In genomic region chr19:44304659-44305193, GRCh38 we compare ENCODE assay signal across 1 cellular context.
TF ChIP-seq lines count a peak whose summit lies in the region.

TSS of gene ZNF235 (minus strand) at chr19:44305025. CDS start at chr19:44303404, 1,621 bp downstream.

TF ChIP-seq in HepG2, 621 proteins besides CTCF, POLR2A, EP300 and RAD21 (continued from another document and continues in another):
- TF ChIP-seq, protein P1, sequence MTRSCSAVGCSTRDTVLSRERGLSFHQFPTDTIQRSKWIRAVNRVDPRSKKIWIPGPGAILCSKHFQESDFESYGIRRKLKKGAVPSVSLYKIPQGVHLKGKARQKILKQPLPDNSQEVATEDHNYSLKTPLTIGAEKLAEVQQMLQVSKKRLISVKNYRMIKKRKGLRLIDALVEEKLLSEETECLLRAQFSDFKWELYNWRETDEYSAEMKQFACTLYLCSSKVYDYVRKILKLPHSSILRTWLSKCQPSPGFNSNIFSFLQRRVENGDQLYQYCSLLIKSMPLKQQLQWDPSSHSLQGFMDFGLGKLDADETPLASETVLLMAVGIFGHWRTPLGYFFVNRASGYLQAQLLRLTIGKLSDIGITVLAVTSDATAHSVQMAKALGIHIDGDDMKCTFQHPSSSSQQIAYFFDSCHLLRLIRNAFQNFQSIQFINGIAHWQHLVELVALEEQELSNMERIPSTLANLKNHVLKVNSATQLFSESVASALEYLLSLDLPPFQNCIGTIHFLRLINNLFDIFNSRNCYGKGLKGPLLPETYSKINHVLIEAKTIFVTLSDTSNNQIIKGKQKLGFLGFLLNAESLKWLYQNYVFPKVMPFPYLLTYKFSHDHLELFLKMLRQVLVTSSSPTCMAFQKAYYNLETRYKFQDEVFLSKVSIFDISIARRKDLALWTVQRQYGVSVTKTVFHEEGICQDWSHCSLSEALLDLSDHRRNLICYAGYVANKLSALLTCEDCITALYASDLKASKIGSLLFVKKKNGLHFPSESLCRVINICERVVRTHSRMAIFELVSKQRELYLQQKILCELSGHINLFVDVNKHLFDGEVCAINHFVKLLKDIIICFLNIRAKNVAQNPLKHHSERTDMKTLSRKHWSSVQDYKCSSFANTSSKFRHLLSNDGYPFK (CRISPR knock-in tag; IDR thresholded peaks at IDR 0.05; ENCODE audit: borderline replicate concordance) = peak; percentile 72; the same call in 1 of the 2 replicates
- peak; percentile 57; the same call in 1 of the 2 replicates for TF ChIP-seq ISL2 (CRISPR knock-in tag; IDR thresholded peaks at IDR 0.05)
- TF ChIP-seq ZNF260 (CRISPR knock-in tag; IDR thresholded peaks at IDR 0.05; ENCODE audit: borderline replicate concordance, low read depth) = no peak
- peak; percentile 79 for TF ChIP-seq HOXA3 (CRISPR knock-in tag; IDR thresholded peaks at IDR 0.05)
- no peak for TF ChIP-seq ZNF510 (CRISPR knock-in tag; IDR thresholded peaks at IDR 0.05; ENCODE audit: low read depth)
- TF ChIP-seq ZGPAT (CRISPR knock-in tag; IDR thresholded peaks at IDR 0.05) = peak; percentile 43; the same call in 1 of the 2 replicates
- 0 out of 2 replicates have a peak, but pooled peaks have one; percentile 26 for TF ChIP-seq HDAC2 (CRISPR knock-in tag; IDR thresholded peaks at IDR 0.05)
- peak; percentile 0; the same call in 1 of the 2 replicates for TF ChIP-seq STAG1 (CRISPR knock-in tag; IDR thresholded peaks at IDR 0.05)
- TF ChIP-seq RBM39 (IDR thresholded peaks at IDR 0.05; ENCODE audit: low read depth, low read length, poor library complexity, severe bottlenecking) = no peak
- peak; percentile 43; the same call in 1 of the 2 replicates for TF ChIP-seq TEF (CRISPR knock-in tag; IDR thresholded peaks at IDR 0.05)
- TF ChIP-seq POGZ (CRISPR knock-in tag; IDR thresholded peaks at IDR 0.05) = peak; percentile 78
- TF ChIP-seq ZNF256 (CRISPR knock-in tag; conservative IDR thresholded peaks at IDR 0.05) = 0 out of 2 replicates have a peak, but pooled peaks have one; percentile 60
- TF ChIP-seq SUZ12 (IDR thresholded peaks at IDR 0.05; ENCODE audit: low read depth, low read length) = peak; percentile 86
- TF ChIP-seq ATF5 (CRISPR knock-in tag; IDR thresholded peaks at IDR 0.05; ENCODE audit: low read depth) = no peak
- TF ChIP-seq FLYWCH1 (CRISPR knock-in tag; IDR thresholded peaks at IDR 0.05) = no peak
- no peak for TF ChIP-seq TCF7L2 (IDR thresholded peaks at IDR 0.05; ENCODE audit: low read depth, low read length)
- TF ChIP-seq FOXK1 (CRISPR knock-in tag; IDR thresholded peaks at IDR 0.05; ENCODE audit: borderline replicate concordance, low read depth) = peak; percentile 19; the same call in 1 of the 2 replicates
- 0 out of 2 replicates have a peak, but pooled peaks have one; percentile 45 for TF ChIP-seq ELF3 (CRISPR knock-in tag; IDR thresholded peaks at IDR 0.05)
- peak; percentile 88 for TF ChIP-seq KAT8 (CRISPR knock-in tag; IDR thresholded peaks at IDR 0.05)
- TF ChIP-seq RORA (CRISPR knock-in tag; IDR thresholded peaks at IDR 0.05) = no peak
- TF ChIP-seq ZNF232 (CRISPR knock-in tag; IDR thresholded peaks at IDR 0.05; ENCODE audit: borderline replicate concordance) = peak; percentile 46; the same call in 1 of the 2 replicates
- peak; percentile 60; the same call in 1 of the 2 replicates for TF ChIP-seq SRY (CRISPR knock-in tag; IDR thresholded peaks at IDR 0.05)
- TF ChIP-seq, protein P2, sequence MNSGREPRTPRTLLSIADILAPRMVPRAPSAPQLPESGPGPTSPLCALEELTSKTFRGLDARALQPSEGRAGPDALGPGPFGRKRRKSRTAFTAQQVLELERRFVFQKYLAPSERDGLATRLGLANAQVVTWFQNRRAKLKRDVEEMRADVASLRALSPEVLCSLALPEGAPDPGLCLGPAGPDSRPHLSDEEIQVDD (CRISPR knock-in tag; IDR thresholded peaks at IDR 0.05; ENCODE audit: borderline replicate concordance) = peak; percentile 77; the same call in 1 of the 2 replicates
- TF ChIP-seq THAP11 (CRISPR knock-in tag; IDR thresholded peaks at IDR 0.05) = peak; percentile 100
- TF ChIP-seq MEIS2 (CRISPR knock-in tag; IDR thresholded peaks at IDR 0.05) = peak; percentile 59
- 0 out of 2 replicates have a peak, but pooled peaks have one; percentile 24 for TF ChIP-seq ARNT2 (CRISPR knock-in tag; IDR thresholded peaks at IDR 0.05; ENCODE audit: low read depth)
- no peak for TF ChIP-seq JUN (CRISPR knock-in tag; IDR thresholded peaks at IDR 0.05)
- TF ChIP-seq KDM4B (CRISPR knock-in tag; IDR thresholded peaks at IDR 0.05) = no peak
- no peak for TF ChIP-seq NR3C1 (CRISPR knock-in tag; IDR thresholded peaks at IDR 0.05)
- TF ChIP-seq, protein P3, sequence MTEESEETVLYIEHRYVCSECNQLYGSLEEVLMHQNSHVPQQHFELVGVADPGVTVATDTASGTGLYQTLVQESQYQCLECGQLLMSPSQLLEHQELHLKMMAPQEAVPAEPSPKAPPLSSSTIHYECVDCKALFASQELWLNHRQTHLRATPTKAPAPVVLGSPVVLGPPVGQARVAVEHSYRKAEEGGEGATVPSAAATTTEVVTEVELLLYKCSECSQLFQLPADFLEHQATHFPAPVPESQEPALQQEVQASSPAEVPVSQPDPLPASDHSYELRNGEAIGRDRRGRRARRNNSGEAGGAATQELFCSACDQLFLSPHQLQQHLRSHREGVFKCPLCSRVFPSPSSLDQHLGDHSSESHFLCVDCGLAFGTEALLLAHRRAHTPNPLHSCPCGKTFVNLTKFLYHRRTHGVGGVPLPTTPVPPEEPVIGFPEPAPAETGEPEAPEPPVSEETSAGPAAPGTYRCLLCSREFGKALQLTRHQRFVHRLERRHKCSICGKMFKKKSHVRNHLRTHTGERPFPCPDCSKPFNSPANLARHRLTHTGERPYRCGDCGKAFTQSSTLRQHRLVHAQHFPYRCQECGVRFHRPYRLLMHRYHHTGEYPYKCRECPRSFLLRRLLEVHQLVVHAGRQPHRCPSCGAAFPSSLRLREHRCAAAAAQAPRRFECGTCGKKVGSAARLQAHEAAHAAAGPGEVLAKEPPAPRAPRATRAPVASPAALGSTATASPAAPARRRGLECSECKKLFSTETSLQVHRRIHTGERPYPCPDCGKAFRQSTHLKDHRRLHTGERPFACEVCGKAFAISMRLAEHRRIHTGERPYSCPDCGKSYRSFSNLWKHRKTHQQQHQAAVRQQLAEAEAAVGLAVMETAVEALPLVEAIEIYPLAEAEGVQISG (CRISPR knock-in tag; IDR thresholded peaks at IDR 0.05) = peak; percentile 95
- TF ChIP-seq, protein P4, sequence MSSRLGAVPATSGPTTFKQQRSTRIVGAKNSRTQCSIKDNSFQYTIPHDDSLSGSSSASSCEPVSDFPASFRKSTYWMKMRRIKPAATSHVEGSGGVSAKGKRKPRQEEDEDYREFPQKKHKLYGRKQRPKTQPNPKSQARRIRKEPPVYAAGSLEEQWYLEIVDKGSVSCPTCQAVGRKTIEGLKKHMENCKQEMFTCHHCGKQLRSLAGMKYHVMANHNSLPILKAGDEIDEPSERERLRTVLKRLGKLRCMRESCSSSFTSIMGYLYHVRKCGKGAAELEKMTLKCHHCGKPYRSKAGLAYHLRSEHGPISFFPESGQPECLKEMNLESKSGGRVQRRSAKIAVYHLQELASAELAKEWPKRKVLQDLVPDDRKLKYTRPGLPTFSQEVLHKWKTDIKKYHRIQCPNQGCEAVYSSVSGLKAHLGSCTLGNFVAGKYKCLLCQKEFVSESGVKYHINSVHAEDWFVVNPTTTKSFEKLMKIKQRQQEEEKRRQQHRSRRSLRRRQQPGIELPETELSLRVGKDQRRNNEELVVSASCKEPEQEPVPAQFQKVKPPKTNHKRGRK (CRISPR knock-in tag; IDR thresholded peaks at IDR 0.05) = no peak
- TF ChIP-seq TMF1 (CRISPR knock-in tag; IDR thresholded peaks at IDR 0.05; ENCODE audit: low read depth) = peak; percentile 30; the same call in 1 of the 2 replicates
- no peak for TF ChIP-seq TBX3 (IDR thresholded peaks at IDR 0.05; ENCODE audit: borderline replicate concordance)
- no peak for TF ChIP-seq ZNF460 (CRISPR knock-in tag; IDR thresholded peaks at IDR 0.05; ENCODE audit: borderline replicate concordance)
- 0 out of 2 replicates have a peak, but pooled peaks have one; percentile 43 for TF ChIP-seq NRL (CRISPR knock-in tag; IDR thresholded peaks at IDR 0.05; ENCODE audit: borderline replicate concordance)
- TF ChIP-seq ELF1 (CRISPR knock-in tag; IDR thresholded peaks at IDR 0.05) = peak; percentile 94
- peak; percentile 54; the same call in 1 of the 2 replicates for TF ChIP-seq HIVEP1 (CRISPR knock-in tag; IDR thresholded peaks at IDR 0.05)
- no peak for TF ChIP-seq HNF4G (IDR thresholded peaks at IDR 0.05; ENCODE audit: borderline replicate concordance, low read depth, low read length)
- TF ChIP-seq HNF4G (CRISPR knock-in tag; IDR thresholded peaks at IDR 0.05; ENCODE audit: borderline replicate concordance, low read depth) = no peak
- no peak for TF ChIP-seq USF2 (IDR thresholded peaks at IDR 0.05; ENCODE audit: low read depth, low read length)
- TF ChIP-seq USF2 (CRISPR knock-in tag; IDR thresholded peaks at IDR 0.05; ENCODE audit: borderline replicate concordance) = no peak
- TF ChIP-seq ZNF138 (CRISPR knock-in tag; IDR thresholded peaks at IDR 0.05; ENCODE audit: low read depth) = 0 out of 2 replicates have a peak, but pooled peaks have one; percentile 63
- TF ChIP-seq FOXM1 (CRISPR knock-in tag; IDR thresholded peaks at IDR 0.05) = no peak
- no peak for TF ChIP-seq ZNF550 (CRISPR knock-in tag; IDR thresholded peaks at IDR 0.05; ENCODE audit: borderline replicate concordance)
- peak; percentile 50; the same call in 1 of the 2 replicates for TF ChIP-seq ZNF614 (CRISPR knock-in tag; IDR thresholded peaks at IDR 0.05; ENCODE audit: borderline replicate concordance)
- peak; percentile 48; the same call in 1 of the 3 replicates for TF ChIP-seq MXI1 (IDR thresholded peaks at IDR 0.05; ENCODE audit: borderline replicate concordance, low read depth, low read length)
- no peak for TF ChIP-seq MNT (IDR thresholded peaks at IDR 0.05)
- TF ChIP-seq PCBP2 (optimal IDR thresholded peaks at IDR 0.05; ENCODE audit: low read depth, low read length, poor library complexity, severe bottlenecking) = no peak
- peak; percentile 77 for TF ChIP-seq YEATS4 (CRISPR knock-in tag; IDR thresholded peaks at IDR 0.05; ENCODE audit: borderline replicate concordance)
